8 cellular contexts compared by ENCODE assay signal in genomic region chr1:94417962-94418663, GRCh38. TPM values are rescaled to one million over a fixed set of nuclear protein-coding genes. Genes with fewer than 3 reads are reported as not detected.
A peak's percentile ranks its signal among the peaks of the same experiment; 100 is the strongest.
DNase-seq lines count a peak whose midpoint lies in the region; ATAC-seq, FAIRE-seq and TF ChIP-seq lines count a peak whose summit lies in the region.

Gene ABCD3, plus strand, starts transcription at chr1:94418389. Its CDS starts 90 bp downstream, at chr1:94418479.

- H3K14ac ChIP-seq in trophoblast cell (ENCODE audit: low read length): peak within 1 kb of the TSS; percentile 91

- H2BK12ac ChIP-seq in trophoblast cell (ENCODE audit: low read length): peak within 1 kb of the TSS; percentile 10

- H2BK120ac ChIP-seq in trophoblast cell (ENCODE audit: insufficient read depth, low read length, poor library complexity): peak within 1 kb of the TSS; percentile 82

- DNase-seq in GM12891 (ENCODE audit: insufficient read length, low spot score) (peak; percentile 73), NCI-H1436 (lab: John Stamatoyannopoulos, UW) (peak; percentile 93), SW480 (ENCODE audit: low spot score) (peak; percentile 95), cardiac muscle cell (ENCODE audit: low read depth in 1 of 2, low spot score in 1 of 2) (peak; percentile 99), trophoblast cell (peak; percentile 96 to 99), tibial nerve (ENCODE audit: low spot score in 2 of 2) (peak; percentile 91 to 95)
- DNase-seq in activated naive CD8-positive, alpha-beta T cell treated with anti-CD3 and anti-CD28 coated beads, Interleukin-2, amount 50 U/mL, for 24 hours: peak; percentile 96

- TF ChIP-seq CTCF in cardiac muscle cell (IDR thresholded peaks at IDR 0.05; ENCODE audit: low read depth, low read length) (no peak), tibial nerve (IDR thresholded peaks at IDR 0.05) (peak in 2 of 5 experiments; percentile 11 to 48)

- H3K27me3 ChIP-seq in cardiac muscle cell: no peaks in the 10 kb centered on the region
- no peaks in the 10 kb centered on the region for H3K27me3 ChIP-seq in trophoblast cell (ENCODE audit: insufficient read depth, low read length)
- no peaks in the 10 kb centered on the region for H3K27me3 ChIP-seq in tibial nerve

- peak within 1 kb of the TSS; percentile 94 for H3K9ac ChIP-seq in trophoblast cell (ENCODE audit: low read length)

- peaks cover 21% of the 10 kb centered on the region for H3K4me1 ChIP-seq in cardiac muscle cell (ENCODE audit: low read depth)
- H3K4me1 ChIP-seq in trophoblast cell (ENCODE audit: control insufficient read depth in 1 of 2, insufficient read depth in 2 of 2, low read length in 2 of 2): peaks cover 4 to 5% of the 10 kb centered on the region in 2 experiments
- H3K4me1 ChIP-seq in tibial nerve: peaks cover 0 to 61% (median 31%) of the 10 kb centered on the region in 4 donors

- H3K23ac ChIP-seq in trophoblast cell (ENCODE audit: low read length): no peak within 1 kb of the TSS

- H3K79me1 ChIP-seq in trophoblast cell (ENCODE audit: low read length): peaks cover 8% of the 10 kb centered on the region

- H2BK5ac ChIP-seq in trophoblast cell (ENCODE audit: low read depth, low read length, poor library complexity): peak within 1 kb of the TSS; percentile 70

- peak within 1 kb of the TSS; percentile 85 for H4K91ac ChIP-seq in trophoblast cell (ENCODE audit: low read depth, low read length)

- TF ChIP-seq EP300 in tibial nerve (IDR thresholded peaks at IDR 0.05): peak in 1 of 2 donors; percentile 89

- H3K9me3 Mint-ChIP-seq in activated naive CD8-positive, alpha-beta T cell treated with anti-CD3 and anti-CD28 coated beads, Interleukin-2, amount 50 U/mL, for 24 hours: no peaks in the 10 kb centered on the region

- peak within 1 kb of the TSS; percentile 98 for H4K8ac ChIP-seq in trophoblast cell (ENCODE audit: low read depth, low read length)

- H3K36me3 ChIP-seq in cardiac muscle cell: no peaks in the 10 kb centered on the region
- no peaks in the 10 kb centered on the region for H3K36me3 ChIP-seq in trophoblast cell (ENCODE audit: control insufficient read depth in 1 of 2, insufficient read depth in 2 of 2, low read length in 2 of 2)
- no peaks in the 10 kb centered on the region for H3K36me3 ChIP-seq in tibial nerve

- no peaks in the 10 kb centered on the region for H3K36me3 Mint-ChIP-seq in activated naive CD8-positive, alpha-beta T cell treated with anti-CD3 and anti-CD28 coated beads, Interleukin-2, amount 50 U/mL, for 24 hours (ENCODE audit: low read depth)

- H3K9me3 ChIP-seq in cardiac muscle cell (ENCODE audit: low read depth) (no peaks in the 10 kb centered on the region), trophoblast cell (ENCODE audit: insufficient read depth, low read depth, low read length) (no peaks in the 10 kb centered on the region), tibial nerve (no peaks in the 10 kb centered on the region)

- H3K4ac ChIP-seq in trophoblast cell (ENCODE audit: low read depth, low read length): peak within 1 kb of the TSS; percentile 94

- peak within 1 kb of the TSS; percentile 90 for H3K4me3 ChIP-seq in cardiac muscle cell
- H3K4me3 ChIP-seq in trophoblast cell (ENCODE audit: low read depth, low read length): peak within 1 kb of the TSS; percentile 99
- peak within 1 kb of the TSS; percentile 61 to 97 (median 92) for H3K4me3 ChIP-seq in tibial nerve

- H3K4me3 Mint-ChIP-seq in activated naive CD8-positive, alpha-beta T cell treated with anti-CD3 and anti-CD28 coated beads, Interleukin-2, amount 50 U/mL, for 24 hours: no peak within 1 kb of the TSS

- peak within 1 kb of the TSS; percentile 90 for H3K18ac ChIP-seq in trophoblast cell (ENCODE audit: low read length)

- WGBS in trophoblast cell (ENCODE audit: extremely low coverage, insufficient coverage, insufficient read length): no CpG with 5 or more reads among the region's 85 CpGs
- WGBS in tibial nerve, 2 donors: 0 to 1% methylated on average over 4 to 55 of the region's 85 CpGs

- no peaks in the 10 kb centered on the region for H3K27me3 Mint-ChIP-seq in activated naive CD8-positive, alpha-beta T cell treated with anti-CD3 and anti-CD28 coated beads, Interleukin-2, amount 50 U/mL, for 24 hours

- H4K12ac ChIP-seq in trophoblast cell (ENCODE audit: low read depth, low read length): peak within 1 kb of the TSS; percentile 76

- peak; percentile 96 for ATAC-seq in HG02798 (IDR thresholded peaks at IDR 0.05; ENCODE audit: poor library complexity, unreplicated experiment)
- peak; percentile 91 for ATAC-seq in activated naive CD8-positive, alpha-beta T cell treated with anti-CD3 and anti-CD28 coated beads, Interleukin-2, amount 50 U/mL, for 24 hours

- peak within 1 kb of the TSS; percentile 98 for H3K4me2 ChIP-seq in trophoblast cell (ENCODE audit: low read length)

- H3K27ac ChIP-seq in cardiac muscle cell (peak within 1 kb of the TSS; percentile 79), trophoblast cell (ENCODE audit: low read depth, low read length) (peak within 1 kb of the TSS; percentile 65), tibial nerve (peak within 1 kb of the TSS; percentile 90 to 94 (median 91))

- peak; percentile 94 for FAIRE-seq in GM12891 (lab: Jason Lieb, UNC)

- TF ChIP-seq POLR2A in GM12891 (IDR thresholded peaks at IDR 0.05; ENCODE audit: low read depth, low read length) (peak; percentile 44; the same call in 1 of the 2 replicates), tibial nerve (IDR thresholded peaks at IDR 0.05) (peak; percentile 66 to 88)

- H3K4me1 Mint-ChIP-seq in activated naive CD8-positive, alpha-beta T cell treated with anti-CD3 and anti-CD28 coated beads, Interleukin-2, amount 50 U/mL, for 24 hours: peaks cover 37% of the 10 kb centered on the region

- H2AK5ac ChIP-seq in trophoblast cell (ENCODE audit: low read length): peak within 1 kb of the TSS; percentile 42

- peak within 1 kb of the TSS; percentile 65 for H3K27ac Mint-ChIP-seq in activated naive CD8-positive, alpha-beta T cell treated with anti-CD3 and anti-CD28 coated beads, Interleukin-2, amount 50 U/mL, for 24 hours

- H2AFZ ChIP-seq in trophoblast cell (ENCODE audit: insufficient read depth, low read length, poor library complexity): peak within 1 kb of the TSS; percentile 95

- peaks cover 8% of the 10 kb centered on the region for H3K79me2 ChIP-seq in trophoblast cell (ENCODE audit: control insufficient read depth, insufficient read depth, low read length, poor library complexity)

TF ChIP-seq in GM12891, 5 proteins besides CTCF, POLR2A, EP300 and RAD21:
- peak; percentile 56 for TF ChIP-seq TAF1 (IDR thresholded peaks at IDR 0.05; ENCODE audit: low read depth, low read length)
- peak; percentile 63 for TF ChIP-seq POLR2AphosphoS5 (IDR thresholded peaks at IDR 0.05; ENCODE audit: low read depth, low read length)
- TF ChIP-seq SPI1 (IDR thresholded peaks at IDR 0.05; ENCODE audit: low read depth, low read length): no peak

RNA-seq across cellular contexts. Expression of gene ABCD3, which starts in this region (rescaled TPM):
- polyA plus RNA-seq in GM12891 (2012; ENCODE audit: low read depth, missing spikeins): 10.9 TPM
- total RNA-seq in cardiac muscle cell (20.7 and 24.1 TPM in 2 replicates), tibial nerve (10 to 100 TPM; 37.9 to 90.2 (median 51.9) TPM)
- 30.6 and 30.8 TPM in 2 replicates for polyA plus RNA-seq in cardiac muscle cell
- 29.6 and 29.8 TPM in 2 replicates for polyA plus RNA-seq in trophoblast cell (2013)

Comparison
In these comparisons a context has a peak if more than half of its experiments do, and no peak if none do; other contexts are left out.
1. Peak in every context shown above with its lines: DNase-seq, ATAC-seq, H3K4me3 ChIP-seq and H3K27ac ChIP-seq.